25 cellular contexts compared by ENCODE assay signal in the genomic region with DNA sequence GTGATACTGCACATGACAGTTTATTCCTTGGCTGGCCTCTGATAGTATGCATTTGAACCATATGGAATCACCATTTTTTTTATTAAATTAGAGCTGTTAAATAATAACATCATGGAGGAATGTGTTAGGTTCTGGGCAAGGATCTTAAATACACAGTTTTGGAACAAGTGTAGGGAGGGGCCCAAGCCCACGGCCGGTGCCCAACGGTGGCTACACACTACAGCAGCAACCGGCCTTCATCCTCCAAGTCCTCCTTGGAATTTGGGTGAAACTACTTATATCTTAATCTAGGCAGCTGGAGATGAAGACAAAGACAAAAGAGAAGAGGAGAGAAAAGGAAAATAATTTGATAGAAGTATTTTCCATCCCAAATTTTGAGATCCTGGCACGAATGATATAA.
"Had no signal": no experiment of that assay in that cellular context is flagged by ENCODE, and none has a peak within 500 bp of the region (broad histone marks: within the 10 kb centered on the region; RNA-seq: fewer than 3 reads in every experiment).

No MANE protein-coding gene starts in this region.

- H3K4me3 Mint-ChIP-seq: activated CD4-positive, alpha-beta T cell treated with anti-CD3 and anti-CD28 coated beads, Interleukin-2, amount 10 ng/mL, durations not matched to agents 24 days and 14 days; activated CD8-positive, alpha-beta T cell treated with anti-CD3 and anti-CD28 coated beads for 36 hours; activated naive CD8-positive, alpha-beta T cell treated with anti-CD3 and anti-CD28 coated beads for 36 hours; activated T-cell treated with anti-CD3 and anti-CD28 coated beads, Interleukin-2, amount 50 U/mL, for 72 hours; activated T-helper 17 cell treated with anti-CD3 and anti-CD28 coated beads, Interleukin-2, amount 50 U/mL, for 72 hours had no signal

- H3K27ac Mint-ChIP-seq: activated CD4-positive, alpha-beta T cell treated with anti-CD3 and anti-CD28 coated beads, Interleukin-2, amount 10 ng/mL, durations not matched to agents 24 days and 14 days; activated CD8-positive, alpha-beta T cell treated with anti-CD3 and anti-CD28 coated beads for 36 hours; activated naive CD8-positive, alpha-beta T cell treated with anti-CD3 and anti-CD28 coated beads for 36 hours; activated T-cell treated with anti-CD3 and anti-CD28 coated beads, Interleukin-2, amount 50 U/mL, for 72 hours; activated T-helper 17 cell treated with anti-CD3 and anti-CD28 coated beads, Interleukin-2, amount 50 U/mL, for 72 hours had no signal

- H3K36me3 Mint-ChIP-seq: activated naive CD8-positive, alpha-beta T cell treated with anti-CD3 and anti-CD28 coated beads for 36 hours had no signal

- H3K9me3 ChIP-seq: SJCRH30 had no signal

- H3K27ac ChIP-seq: brain microvascular endothelial cell, SJCRH30, SK-N-MC had no signal

- H3K4me1 ChIP-seq: SJCRH30 had no signal

- H3K4me1 Mint-ChIP-seq: activated CD4-positive, alpha-beta T cell treated with anti-CD3 and anti-CD28 coated beads, Interleukin-2, amount 10 ng/mL, durations not matched to agents 24 days and 14 days; activated T-helper 17 cell treated with anti-CD3 and anti-CD28 coated beads, Interleukin-2, amount 50 U/mL, for 72 hours had no signal

- H3K27me3 ChIP-seq: brain microvascular endothelial cell, SJCRH30 had no signal

- DNase-seq: activated CD4-positive, alpha-beta T cell treated with anti-CD3 and anti-CD28 coated beads, Interleukin-2, amount 10 ng/mL, durations not matched to agents 24 days and 14 days; activated CD4-positive, alpha-beta T cell treated with anti-CD3 and anti-CD28 coated beads, Interleukin-2, amount 50 U/mL, for 4 hours; activated CD8-positive, alpha-beta T cell treated with anti-CD3 and anti-CD28 coated beads for 36 hours; activated naive CD4-positive, alpha-beta T cell; activated naive CD4-positive, alpha-beta T cell treated with anti-CD3 and anti-CD28 coated beads, Interleukin-2, amount 50 U/mL, for 16 hours; activated naive CD8-positive, alpha-beta T cell treated with anti-CD3 and anti-CD28 coated beads for 36 hours; activated T-cell treated with anti-CD3 and anti-CD28 coated beads, Interleukin-2, amount 50 U/mL, for 1 hour; activated T-cell treated with anti-CD3 and anti-CD28 coated beads, Interleukin-2, amount 50 U/mL, for 72 hours; amniotic stem cell; aorta; brain microvascular endothelial cell; NCI-H1092 treated with DMSO at 0.1 percent for 48 hours; NCI-H1417; NCI-H146; NCI-H187; NCI-H2171; NCI-H510A; NCI-H526 treated with DMSO at 0.1 percent for 48 hours; NCI-H774; SHP77; SJCRH30; T1000 had no signal

- H3K36me3 ChIP-seq: brain microvascular endothelial cell, SJCRH30 had no signal

- H3K9me3 Mint-ChIP-seq: activated CD4-positive, alpha-beta T cell treated with anti-CD3 and anti-CD28 coated beads, Interleukin-2, amount 10 ng/mL, durations not matched to agents 24 days and 14 days; activated CD8-positive, alpha-beta T cell treated with anti-CD3 and anti-CD28 coated beads for 36 hours; activated naive CD8-positive, alpha-beta T cell treated with anti-CD3 and anti-CD28 coated beads for 36 hours; activated T-cell treated with anti-CD3 and anti-CD28 coated beads, Interleukin-2, amount 50 U/mL, for 72 hours; activated T-helper 17 cell treated with anti-CD3 and anti-CD28 coated beads, Interleukin-2, amount 50 U/mL, for 72 hours had no signal

- FAIRE-seq: K562 had no signal

- H3K4me3 ChIP-seq: K562, SJCRH30, SK-N-MC had no signal

- ATAC-seq: activated CD8-positive, alpha-beta T cell treated with anti-CD3 and anti-CD28 coated beads for 36 hours; activated T-cell treated with anti-CD3 and anti-CD28 coated beads, Interleukin-2, amount 50 U/mL, for 72 hours; activated T-helper 17 cell treated with anti-CD3 and anti-CD28 coated beads, Interleukin-2, amount 50 U/mL, for 72 hours had no signal
